ENCODE assay signal across 1 cellular context in the genomic region with DNA sequence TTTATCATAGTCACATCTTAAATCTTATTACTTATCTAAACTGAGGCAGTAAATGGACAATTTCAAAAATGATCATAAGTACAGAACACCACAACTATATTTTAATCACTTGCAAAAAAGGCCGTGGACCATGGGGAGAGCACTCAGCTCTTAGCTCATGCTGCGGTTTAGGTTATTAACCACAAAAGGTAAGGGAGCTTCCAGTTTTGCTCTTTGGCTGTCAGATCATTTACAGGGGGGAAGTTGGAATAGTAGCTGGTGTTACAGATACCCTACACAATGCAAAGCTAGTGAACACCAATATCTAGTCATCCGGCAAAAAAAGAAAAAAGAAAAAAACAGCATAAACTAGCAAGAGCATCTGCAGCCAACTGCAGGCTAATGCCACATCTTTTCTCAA.
TF ChIP-seq lines count a peak whose summit lies in the region.

No MANE protein-coding gene starts in this region.

TF ChIP-seq in GM12878, 131 proteins besides CTCF, POLR2A, EP300 and RAD21 (continued from another document):
- TF ChIP-seq, protein P1, sequence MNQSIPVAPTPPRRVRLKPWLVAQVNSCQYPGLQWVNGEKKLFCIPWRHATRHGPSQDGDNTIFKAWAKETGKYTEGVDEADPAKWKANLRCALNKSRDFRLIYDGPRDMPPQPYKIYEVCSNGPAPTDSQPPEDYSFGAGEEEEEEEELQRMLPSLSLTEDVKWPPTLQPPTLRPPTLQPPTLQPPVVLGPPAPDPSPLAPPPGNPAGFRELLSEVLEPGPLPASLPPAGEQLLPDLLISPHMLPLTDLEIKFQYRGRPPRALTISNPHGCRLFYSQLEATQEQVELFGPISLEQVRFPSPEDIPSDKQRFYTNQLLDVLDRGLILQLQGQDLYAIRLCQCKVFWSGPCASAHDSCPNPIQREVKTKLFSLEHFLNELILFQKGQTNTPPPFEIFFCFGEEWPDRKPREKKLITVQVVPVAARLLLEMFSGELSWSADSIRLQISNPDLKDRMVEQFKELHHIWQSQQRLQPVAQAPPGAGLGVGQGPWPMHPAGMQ (IDR thresholded peaks at IDR 0.05; ENCODE audit: borderline replicate concordance), result no peak
- no peak for TF ChIP-seq RCOR1 (conservative IDR thresholded peaks at IDR 0.05; ENCODE audit: low read depth, low read length)
- peak; percentile 21; the same call in 1 of the 2 replicates for TF ChIP-seq SPI1 (IDR thresholded peaks at IDR 0.05; ENCODE audit: borderline replicate concordance, insufficient read depth, low read depth, low read length)
- TF ChIP-seq ATF7 (IDR thresholded peaks at IDR 0.05; ENCODE audit: low read depth), result peak; percentile 50; the same call in 1 of the 2 replicates
